Comparison of ENCODE assay signal across 2 cellular contexts in the genomic region with DNA sequence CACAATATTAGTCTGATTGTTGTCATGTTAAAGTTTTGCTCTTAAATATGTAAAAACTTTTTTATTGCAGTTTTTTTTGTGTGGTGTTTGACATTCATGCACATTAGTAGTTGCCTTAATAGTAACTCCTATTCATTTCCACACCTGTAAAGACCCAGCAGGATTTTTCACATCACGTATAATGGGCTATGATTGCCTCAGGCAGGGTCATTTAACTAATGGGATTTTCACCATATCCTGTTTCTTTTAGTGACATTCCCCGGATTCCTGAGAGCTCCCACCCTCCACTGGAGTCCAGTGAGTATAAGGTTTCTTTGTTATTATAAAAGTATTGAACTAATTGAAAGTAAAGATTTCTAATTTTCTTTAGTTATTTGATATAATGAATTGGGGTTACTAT.
A peak's percentile ranks its signal among the peaks of the same experiment; 100 is the strongest.
TF ChIP-seq lines count a peak whose summit lies in the region.

No MANE protein-coding gene starts in this region.

TF ChIP-seq in Ishikawa, 13 proteins besides CTCF, POLR2A, EP300 and RAD21:
- TF ChIP-seq TEAD4 (IDR thresholded peaks at IDR 0.05) (peak; percentile 89), CEBPB (IDR thresholded peaks at IDR 0.05) (peak; percentile 11; the same call in 1 of the 2 replicates), NFIC (IDR thresholded peaks at IDR 0.05) (no peak)
TF ChIP-seq in Ishikawa: peak in this region for 2.

TF ChIP-seq in H1, 55 proteins besides CTCF, POLR2A, EP300 and RAD21:
- TF ChIP-seq TCF12 (IDR thresholded peaks at IDR 0.05; ENCODE audit: low read depth, low read length) (peak; percentile 59; the same call in 1 of the 2 replicates), TBP (IDR thresholded peaks at IDR 0.05; ENCODE audit: low read depth, low read length) (no peak), PHF8 (conservative IDR thresholded peaks at IDR 0.05; ENCODE audit: low read depth, low read length) (no peak), CEBPB (IDR thresholded peaks at IDR 0.05; ENCODE audit: low read depth, low read length) (peak; percentile 46), SUZ12 (IDR thresholded peaks at IDR 0.05; ENCODE audit: low read length) (no peak), NANOG (IDR thresholded peaks at IDR 0.05; ENCODE audit: insufficient read depth, low read depth, low read length, poor library complexity, severe bottlenecking) (no peak), CHD1 (IDR thresholded peaks at IDR 0.05; ENCODE audit: low read depth, low read length) (no peak), HDAC2 (IDR thresholded peaks at IDR 0.05; ENCODE audit: borderline replicate concordance in 1 of 2, low read depth in 2 of 2, low read length in 2 of 2) (peak in 1 of 2 experiments; percentile 66; a peak in 1 of 4 replicates), KDM4A (IDR thresholded peaks at IDR 0.05; ENCODE audit: low read depth, low read length, severe bottlenecking) (no peak), EGR1 (IDR thresholded peaks at IDR 0.05; ENCODE audit: borderline replicate concordance, low read depth, low read length) (no peak), SP2 (IDR thresholded peaks at IDR 0.05; ENCODE audit: low read length) (no peak), SRF (IDR thresholded peaks at IDR 0.05; ENCODE audit: low read depth, low read length) (no peak), CBX5 (IDR thresholded peaks at IDR 0.05; ENCODE audit: low read depth, low read length) (no peak), SIRT6 (IDR thresholded peaks at IDR 0.05; ENCODE audit: low read length) (no peak), HDAC6 (IDR thresholded peaks at IDR 0.05; ENCODE audit: low read depth, low read length) (no peak), CHD2 (IDR thresholded peaks at IDR 0.05; ENCODE audit: low read length) (no peak), GABPA (IDR thresholded peaks at IDR 0.05; ENCODE audit: borderline replicate concordance, insufficient read depth, low read length) (no peak), RXRA (IDR thresholded peaks at IDR 0.05; ENCODE audit: insufficient read depth, low read depth, low read length) (no peak), TEAD4 (IDR thresholded peaks at IDR 0.05; ENCODE audit: low read depth, low read length) (peak; percentile 90), CREB1 (IDR thresholded peaks at IDR 0.05) (no peak), SIX5 (IDR thresholded peaks at IDR 0.05; ENCODE audit: low read depth, low read length) (no peak), GTF2F1 (IDR thresholded peaks at IDR 0.05; ENCODE audit: borderline replicate concordance, low read depth, low read length) (no peak), POU5F1 (IDR thresholded peaks at IDR 0.05; ENCODE audit: low read depth, low read length) (no peak), CTBP2 (IDR thresholded peaks at IDR 0.05; ENCODE audit: borderline replicate concordance, insufficient read depth, insufficient read length, low read length) (no peak), MAFK (IDR thresholded peaks at IDR 0.05; ENCODE audit: low read depth, low read length) (no peak), KDM5A (IDR thresholded peaks at IDR 0.05; ENCODE audit: low read length) (no peak), POLR2AphosphoS5 (IDR thresholded peaks at IDR 0.05; ENCODE audit: low read depth, low read length) (no peak), TAF7 (optimal IDR thresholded peaks at IDR 0.05; ENCODE audit: borderline replicate concordance, low read depth, low read length) (no peak), SP4 (IDR thresholded peaks at IDR 0.05; ENCODE audit: low read length) (no peak), JUND (IDR thresholded peaks at IDR 0.05; ENCODE audit: low read length) (no peak), CBX8 (IDR thresholded peaks at IDR 0.05; ENCODE audit: borderline replicate concordance, low read depth, low read length) (no peak), YY1 (IDR thresholded peaks at IDR 0.05; ENCODE audit: low read depth, low read length) (no peak), ZNF274 (IDR thresholded peaks at IDR 0.05; ENCODE audit: borderline replicate concordance, extremely low read depth, low read length) (no peak), SAP30 (IDR thresholded peaks at IDR 0.05; ENCODE audit: insufficient read depth, insufficient replicate concordance, low read length) (no peak), JUN (IDR thresholded peaks at IDR 0.05; ENCODE audit: low read depth, low read length) (no peak), NRF1 (IDR thresholded peaks at IDR 0.05; ENCODE audit: low read depth, low read length) (no peak), BCL11A (IDR thresholded peaks at IDR 0.05; ENCODE audit: low read depth in 2 of 2, low read length in 2 of 2) (peak in 1 of 2 experiments; percentile 55), EZH2 (IDR thresholded peaks at IDR 0.05; ENCODE audit: low read depth, low read length, severe bottlenecking) (no peak), TAF1 (IDR thresholded peaks at IDR 0.05; ENCODE audit: low read depth, low read length) (no peak), BRCA1 (IDR thresholded peaks at IDR 0.05; ENCODE audit: low read depth, low read length) (no peak), SP1 (IDR thresholded peaks at IDR 0.05; ENCODE audit: low read depth, low read length) (0 out of 2 replicates have a peak, but pooled peaks have one; percentile 6), KDM1A (IDR thresholded peaks at IDR 0.05; ENCODE audit: borderline replicate concordance, low read length) (no peak), FOSL1 (IDR thresholded peaks at IDR 0.05; ENCODE audit: insufficient read depth, low read depth, low read length) (no peak), ASH2L (IDR thresholded peaks at IDR 0.05; ENCODE audit: low read length) (no peak), RNF2 (IDR thresholded peaks at IDR 0.05; ENCODE audit: borderline replicate concordance, low read depth, low read length, missing control alignments, poor library complexity, severe bottlenecking) (no peak)
- TF ChIP-seq, protein P1, sequence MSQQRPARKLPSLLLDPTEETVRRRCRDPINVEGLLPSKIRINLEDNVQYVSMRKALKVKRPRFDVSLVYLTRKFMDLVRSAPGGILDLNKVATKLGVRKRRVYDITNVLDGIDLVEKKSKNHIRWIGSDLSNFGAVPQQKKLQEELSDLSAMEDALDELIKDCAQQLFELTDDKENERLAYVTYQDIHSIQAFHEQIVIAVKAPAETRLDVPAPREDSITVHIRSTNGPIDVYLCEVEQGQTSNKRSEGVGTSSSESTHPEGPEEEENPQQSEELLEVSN (IDR thresholded peaks at IDR 0.05): no peak
- TF ChIP-seq, protein P2, sequence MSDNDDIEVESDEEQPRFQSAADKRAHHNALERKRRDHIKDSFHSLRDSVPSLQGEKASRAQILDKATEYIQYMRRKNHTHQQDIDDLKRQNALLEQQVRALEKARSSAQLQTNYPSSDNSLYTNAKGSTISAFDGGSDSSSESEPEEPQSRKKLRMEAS (IDR thresholded peaks at IDR 0.05): no peak
- TF ChIP-seq, protein P3, sequence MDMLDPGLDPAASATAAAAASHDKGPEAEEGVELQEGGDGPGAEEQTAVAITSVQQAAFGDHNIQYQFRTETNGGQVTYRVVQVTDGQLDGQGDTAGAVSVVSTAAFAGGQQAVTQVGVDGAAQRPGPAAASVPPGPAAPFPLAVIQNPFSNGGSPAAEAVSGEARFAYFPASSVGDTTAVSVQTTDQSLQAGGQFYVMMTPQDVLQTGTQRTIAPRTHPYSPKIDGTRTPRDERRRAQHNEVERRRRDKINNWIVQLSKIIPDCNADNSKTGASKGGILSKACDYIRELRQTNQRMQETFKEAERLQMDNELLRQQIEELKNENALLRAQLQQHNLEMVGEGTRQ (IDR thresholded peaks at IDR 0.05; ENCODE audit: low read length): no peak
- TF ChIP-seq, protein P4, sequence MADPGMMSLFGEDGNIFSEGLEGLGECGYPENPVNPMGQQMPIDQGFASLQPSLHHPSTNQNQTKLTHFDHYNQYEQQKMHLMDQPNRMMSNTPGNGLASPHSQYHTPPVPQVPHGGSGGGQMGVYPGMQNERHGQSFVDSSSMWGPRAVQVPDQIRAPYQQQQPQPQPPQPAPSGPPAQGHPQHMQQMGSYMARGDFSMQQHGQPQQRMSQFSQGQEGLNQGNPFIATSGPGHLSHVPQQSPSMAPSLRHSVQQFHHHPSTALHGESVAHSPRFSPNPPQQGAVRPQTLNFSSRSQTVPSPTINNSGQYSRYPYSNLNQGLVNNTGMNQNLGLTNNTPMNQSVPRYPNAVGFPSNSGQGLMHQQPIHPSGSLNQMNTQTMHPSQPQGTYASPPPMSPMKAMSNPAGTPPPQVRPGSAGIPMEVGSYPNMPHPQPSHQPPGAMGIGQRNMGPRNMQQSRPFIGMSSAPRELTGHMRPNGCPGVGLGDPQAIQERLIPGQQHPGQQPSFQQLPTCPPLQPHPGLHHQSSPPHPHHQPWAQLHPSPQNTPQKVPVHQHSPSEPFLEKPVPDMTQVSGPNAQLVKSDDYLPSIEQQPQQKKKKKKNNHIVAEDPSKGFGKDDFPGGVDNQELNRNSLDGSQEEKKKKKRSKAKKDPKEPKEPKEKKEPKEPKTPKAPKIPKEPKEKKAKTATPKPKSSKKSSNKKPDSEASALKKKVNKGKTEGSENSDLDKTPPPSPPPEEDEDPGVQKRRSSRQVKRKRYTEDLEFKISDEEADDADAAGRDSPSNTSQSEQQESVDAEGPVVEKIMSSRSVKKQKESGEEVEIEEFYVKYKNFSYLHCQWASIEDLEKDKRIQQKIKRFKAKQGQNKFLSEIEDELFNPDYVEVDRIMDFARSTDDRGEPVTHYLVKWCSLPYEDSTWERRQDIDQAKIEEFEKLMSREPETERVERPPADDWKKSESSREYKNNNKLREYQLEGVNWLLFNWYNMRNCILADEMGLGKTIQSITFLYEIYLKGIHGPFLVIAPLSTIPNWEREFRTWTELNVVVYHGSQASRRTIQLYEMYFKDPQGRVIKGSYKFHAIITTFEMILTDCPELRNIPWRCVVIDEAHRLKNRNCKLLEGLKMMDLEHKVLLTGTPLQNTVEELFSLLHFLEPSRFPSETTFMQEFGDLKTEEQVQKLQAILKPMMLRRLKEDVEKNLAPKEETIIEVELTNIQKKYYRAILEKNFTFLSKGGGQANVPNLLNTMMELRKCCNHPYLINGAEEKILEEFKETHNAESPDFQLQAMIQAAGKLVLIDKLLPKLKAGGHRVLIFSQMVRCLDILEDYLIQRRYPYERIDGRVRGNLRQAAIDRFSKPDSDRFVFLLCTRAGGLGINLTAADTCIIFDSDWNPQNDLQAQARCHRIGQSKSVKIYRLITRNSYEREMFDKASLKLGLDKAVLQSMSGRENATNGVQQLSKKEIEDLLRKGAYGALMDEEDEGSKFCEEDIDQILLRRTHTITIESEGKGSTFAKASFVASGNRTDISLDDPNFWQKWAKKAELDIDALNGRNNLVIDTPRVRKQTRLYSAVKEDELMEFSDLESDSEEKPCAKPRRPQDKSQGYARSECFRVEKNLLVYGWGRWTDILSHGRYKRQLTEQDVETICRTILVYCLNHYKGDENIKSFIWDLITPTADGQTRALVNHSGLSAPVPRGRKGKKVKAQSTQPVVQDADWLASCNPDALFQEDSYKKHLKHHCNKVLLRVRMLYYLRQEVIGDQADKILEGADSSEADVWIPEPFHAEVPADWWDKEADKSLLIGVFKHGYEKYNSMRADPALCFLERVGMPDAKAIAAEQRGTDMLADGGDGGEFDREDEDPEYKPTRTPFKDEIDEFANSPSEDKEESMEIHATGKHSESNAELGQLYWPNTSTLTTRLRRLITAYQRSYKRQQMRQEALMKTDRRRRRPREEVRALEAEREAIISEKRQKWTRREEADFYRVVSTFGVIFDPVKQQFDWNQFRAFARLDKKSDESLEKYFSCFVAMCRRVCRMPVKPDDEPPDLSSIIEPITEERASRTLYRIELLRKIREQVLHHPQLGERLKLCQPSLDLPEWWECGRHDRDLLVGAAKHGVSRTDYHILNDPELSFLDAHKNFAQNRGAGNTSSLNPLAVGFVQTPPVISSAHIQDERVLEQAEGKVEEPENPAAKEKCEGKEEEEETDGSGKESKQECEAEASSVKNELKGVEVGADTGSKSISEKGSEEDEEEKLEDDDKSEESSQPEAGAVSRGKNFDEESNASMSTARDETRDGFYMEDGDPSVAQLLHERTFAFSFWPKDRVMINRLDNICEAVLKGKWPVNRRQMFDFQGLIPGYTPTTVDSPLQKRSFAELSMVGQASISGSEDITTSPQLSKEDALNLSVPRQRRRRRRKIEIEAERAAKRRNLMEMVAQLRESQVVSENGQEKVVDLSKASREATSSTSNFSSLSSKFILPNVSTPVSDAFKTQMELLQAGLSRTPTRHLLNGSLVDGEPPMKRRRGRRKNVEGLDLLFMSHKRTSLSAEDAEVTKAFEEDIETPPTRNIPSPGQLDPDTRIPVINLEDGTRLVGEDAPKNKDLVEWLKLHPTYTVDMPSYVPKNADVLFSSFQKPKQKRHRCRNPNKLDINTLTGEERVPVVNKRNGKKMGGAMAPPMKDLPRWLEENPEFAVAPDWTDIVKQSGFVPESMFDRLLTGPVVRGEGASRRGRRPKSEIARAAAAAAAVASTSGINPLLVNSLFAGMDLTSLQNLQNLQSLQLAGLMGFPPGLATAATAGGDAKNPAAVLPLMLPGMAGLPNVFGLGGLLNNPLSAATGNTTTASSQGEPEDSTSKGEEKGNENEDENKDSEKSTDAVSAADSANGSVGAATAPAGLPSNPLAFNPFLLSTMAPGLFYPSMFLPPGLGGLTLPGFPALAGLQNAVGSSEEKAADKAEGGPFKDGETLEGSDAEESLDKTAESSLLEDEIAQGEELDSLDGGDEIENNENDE (IDR thresholded peaks at IDR 0.05; ENCODE audit: insufficient replicate concordance, low read length): no peak
- TF ChIP-seq, protein P5, sequence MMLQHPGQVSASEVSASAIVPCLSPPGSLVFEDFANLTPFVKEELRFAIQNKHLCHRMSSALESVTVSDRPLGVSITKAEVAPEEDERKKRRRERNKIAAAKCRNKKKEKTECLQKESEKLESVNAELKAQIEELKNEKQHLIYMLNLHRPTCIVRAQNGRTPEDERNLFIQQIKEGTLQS (IDR thresholded peaks at IDR 0.05; ENCODE audit: insufficient read depth, low read depth, low read length): no peak
- TF ChIP-seq, protein P6, sequence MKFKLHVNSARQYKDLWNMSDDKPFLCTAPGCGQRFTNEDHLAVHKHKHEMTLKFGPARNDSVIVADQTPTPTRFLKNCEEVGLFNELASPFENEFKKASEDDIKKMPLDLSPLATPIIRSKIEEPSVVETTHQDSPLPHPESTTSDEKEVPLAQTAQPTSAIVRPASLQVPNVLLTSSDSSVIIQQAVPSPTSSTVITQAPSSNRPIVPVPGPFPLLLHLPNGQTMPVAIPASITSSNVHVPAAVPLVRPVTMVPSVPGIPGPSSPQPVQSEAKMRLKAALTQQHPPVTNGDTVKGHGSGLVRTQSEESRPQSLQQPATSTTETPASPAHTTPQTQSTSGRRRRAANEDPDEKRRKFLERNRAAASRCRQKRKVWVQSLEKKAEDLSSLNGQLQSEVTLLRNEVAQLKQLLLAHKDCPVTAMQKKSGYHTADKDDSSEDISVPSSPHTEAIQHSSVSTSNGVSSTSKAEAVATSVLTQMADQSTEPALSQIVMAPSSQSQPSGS (IDR thresholded peaks at IDR 0.05; ENCODE audit: low read length): no peak
TF ChIP-seq in H1: peak in this region for 6.
